23 cellular contexts compared by ENCODE assay signal in genomic region chr6:160756871-160757270, GRCh38.
DNase-seq lines count a peak whose midpoint lies in the region; ATAC-seq lines count a peak whose summit lies in the region.
"Had no signal": no experiment of that assay in that cellular context is flagged by ENCODE, and none has a peak within 500 bp of the region (broad histone marks: within the 10 kb centered on the region; RNA-seq: fewer than 3 reads in every experiment).

No MANE protein-coding gene starts in this region.

- ATAC-seq in HG02840 (IDR thresholded peaks at IDR 0.05; ENCODE audit: low FRiP score, unreplicated experiment): no peak
- ATAC-seq: CD8-positive, alpha-beta T cell; Right ventricle myocardium inferior; T-helper 17 cell had no signal

- DNase-seq in NCI-H524 (lab: John Stamatoyannopoulos, UW): peak; percentile 12 to 62
- no peak for DNase-seq in NCI-H524 treated with DMSO at 0.1 percent for 48 hours (lab: John Stamatoyannopoulos, UW)
- peak; percentile 2 for DNase-seq in astrocyte of the hippocampus (ENCODE audit: low read depth, low spot score)
- DNase-seq in kidney tubule cell (ENCODE audit: low spot score): peak; percentile 70
- no peak for DNase-seq in NCI-H2081 treated with DMSO at 0.1 percent for 48 hours (lab: John Stamatoyannopoulos, UW)
- DNase-seq in DMS153 treated with DMSO at 0.1 percent for 48 hours (lab: John Stamatoyannopoulos, UW; ENCODE audit: unreplicated experiment): no peak
- no peak for DNase-seq in NCI-H2107 treated with DMSO at 0.1 percent for 48 hours (lab: John Stamatoyannopoulos, UW; ENCODE audit: unreplicated experiment)
- DNase-seq: AML-193; C1 segment of cervical spinal cord; CD8-positive, alpha-beta T cell; DMS153; HCEC 1CT; Karpas-422; MV-4-11; NCI-H1417; NCI-H187; NCI-H2107; NCI-H226; NCI-H510A treated with DMSO at 0.1 percent for 48 hours; SW 1271; T-helper 17 cell had no signal

Comparison
In these comparisons a context has a peak if more than half of its experiments do, and no peak if none do; other contexts are left out.
1. DNase-seq: peak in NCI-H524 (2 of 2), astrocyte of the hippocampus (single experiment) and kidney tubule cell (single experiment); none in NCI-H524 treated with DMSO at 0.1 percent for 48 hours (single experiment), NCI-H2081 treated with DMSO at 0.1 percent for 48 hours (single experiment), DMS153 treated with DMSO at 0.1 percent for 48 hours (single experiment) and NCI-H2107 treated with DMSO at 0.1 percent for 48 hours (single experiment).